In genomic region chr10:36703179-36703578, GRCh38 we compare ENCODE assay signal across 25 cellular contexts.
"Had no signal": no experiment of that assay in that cellular context is flagged by ENCODE, and none has a peak within 500 bp of the region (broad histone marks: within the 10 kb centered on the region; RNA-seq: fewer than 3 reads in every experiment).

No MANE protein-coding gene starts in this region.

- H3K36me3 ChIP-seq: esophagus squamous epithelium, neural progenitor cell, spleen, tibial nerve, upper lobe of left lung, uterus had no signal

- H3K79me2 ChIP-seq: parathyroid adenoma had no signal

- FAIRE-seq: endothelial cell of umbilical vein, frontal cortex, keratinocyte had no signal

- H3K27ac ChIP-seq: coronary artery, esophagus squamous epithelium, neural progenitor cell, parathyroid adenoma, skin epidermis, spleen, testis, tibial nerve, upper lobe of left lung, uterus had no signal

- H3K4me1 ChIP-seq: esophagus squamous epithelium, neural progenitor cell, parathyroid adenoma, spleen, testis, tibial nerve, upper lobe of left lung, uterus had no signal

- H2AFZ ChIP-seq: parathyroid adenoma had no signal

- H3K9ac ChIP-seq: neural progenitor cell, parathyroid adenoma had no signal

- H3K27me3 ChIP-seq: esophagus squamous epithelium, neural progenitor cell, spleen, testis, tibial nerve, upper lobe of left lung, uterus had no signal

- H3K4me2 ChIP-seq: neural progenitor cell had no signal

- ATAC-seq: left ventricle myocardium superior; naive thymus-derived CD4-positive, alpha-beta T cell; right cardiac atrium; stimulated activated memory B cell treated with anti-CD40 and anti-IgM and Interleukin-4, amounts not matched to agents 10 μg/mL and 1 μg/mL and 100 μg/mL, for 72 hours; stimulated activated naive CD8-positive, alpha-beta T cell treated with anti-CD3 and anti-CD28 coated beads, Interleukin-15, Interleukin-2, amounts not matched to agents 100 U/mL and 50 U/mL, for 24 hours had no signal

- DNase-seq: dermis blood vessel endothelial cell; effector memory CD4-positive, alpha-beta T cell; esophagus squamous epithelium; left ventricle myocardium superior; mesendoderm; midbrain; naive thymus-derived CD4-positive, alpha-beta T cell; right cardiac atrium; spleen; stimulated activated CD4-positive, alpha-beta T cell treated with anti-CD3 and anti-CD28 coated beads, Interleukin-4, amount 100 ng/mL, for 4 hours; stimulated activated naive CD8-positive, alpha-beta T cell treated with anti-CD3 and anti-CD28 coated beads, Interleukin-15, Interleukin-2, amounts not matched to agents 100 U/mL and 50 U/mL, for 24 hours; substantia nigra; testis; upper lobe of left lung; uterus had no signal

- H3K9me3 ChIP-seq: testis had no signal

- H3K4me3 ChIP-seq: coronary artery, esophagus squamous epithelium, lung, neural progenitor cell, skin epidermis, spleen, testis, tibial nerve, upper lobe of left lung, uterus had no signal
